In the genomic region with DNA sequence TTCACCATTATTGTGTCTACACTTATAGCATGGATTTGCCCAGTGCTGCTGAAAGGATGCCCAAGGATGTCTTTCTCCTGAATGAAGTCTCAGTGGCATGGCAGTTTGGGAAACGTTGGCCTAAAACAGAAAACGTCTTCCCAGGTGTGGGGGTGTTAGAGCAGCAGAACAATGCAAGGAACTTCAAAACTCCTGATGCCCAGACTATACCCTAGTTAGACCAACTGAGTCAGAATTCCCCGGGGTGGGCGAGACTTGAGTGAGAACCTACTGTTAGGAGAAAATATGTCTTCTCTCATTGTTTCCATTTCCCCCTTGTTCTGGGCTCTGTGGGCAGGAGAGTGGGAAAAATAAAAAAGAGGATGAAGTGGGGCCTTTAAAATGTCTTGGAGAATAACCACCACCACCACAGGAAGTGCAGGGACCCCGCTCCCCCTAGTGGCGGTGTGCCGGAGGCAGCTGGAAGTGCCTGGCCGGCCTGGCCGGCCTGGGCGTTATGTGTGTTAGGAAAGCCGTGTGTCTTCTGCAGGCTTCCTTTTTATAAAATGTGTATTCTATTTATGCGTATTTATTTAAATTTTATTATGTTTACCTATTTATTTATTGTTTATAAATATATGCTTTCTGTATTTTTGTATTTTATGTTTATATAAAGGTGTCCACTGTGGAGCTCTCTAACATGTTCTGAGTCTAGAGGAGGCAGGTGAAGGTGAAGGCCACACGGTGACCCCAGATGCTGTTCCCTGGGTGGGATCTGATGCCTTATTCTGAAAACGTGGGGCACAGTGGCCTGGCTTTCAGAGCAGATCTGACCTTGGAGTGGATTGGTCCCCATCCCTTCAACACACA, we compare ENCODE assay signal across 8 cellular contexts.
DNase-seq lines count a peak whose midpoint lies in the region; ATAC-seq, FAIRE-seq and TF ChIP-seq lines count a peak whose summit lies in the region.

No MANE protein-coding gene starts in this region.

- no peak overlapping the region for H3K9ac ChIP-seq in DND-41 (ENCODE audit: low read depth, low read length)

- no peak overlapping the region for H3K27ac Mint-ChIP-seq in activated CD8-positive, alpha-beta T cell treated with anti-CD3 and anti-CD28 coated beads for 36 hours

- H3K9me3 Mint-ChIP-seq in activated CD8-positive, alpha-beta T cell treated with anti-CD3 and anti-CD28 coated beads for 36 hours = no peaks in the 10 kb centered on the region

- H3K4me3 ChIP-seq in DND-41 (ENCODE audit: low read depth in 1 of 2, low read length in 2 of 2) = no peak overlapping the region
- H3K4me3 ChIP-seq in HAP-1 = no peak overlapping the region
- no peak overlapping the region for H3K4me3 ChIP-seq in osteoblast (ENCODE audit: insufficient read depth, low read length)

- peak; percentile 53 for DNase-seq in DND-41
- DNase-seq in HAP-1 (ENCODE audit: low spot score in 2 of 2) = peak; percentile 63 to 89
- DNase-seq in NCI-H446 treated with DMSO at 0.1 percent for 48 hours (lab: John Stamatoyannopoulos, UW) = peak; percentile 36
- DNase-seq in activated CD8-positive, alpha-beta T cell treated with anti-CD3 and anti-CD28 coated beads for 36 hours = peak; percentile 68
- DNase-seq in fibroblast of gingiva (ENCODE audit: low read depth) = peak; percentile 41
- peak; percentile 35 for DNase-seq in osteoblast (ENCODE audit: insufficient read length, low spot score, missing footprints)
- peak; percentile 55 for DNase-seq in urothelium cell line (ENCODE audit: low spot score)

- peak; percentile 74 for TF ChIP-seq CTCF in DND-41 (IDR thresholded peaks at IDR 0.05; ENCODE audit: borderline replicate concordance, extremely low read depth, low read length, poor library complexity, severe bottlenecking)
- TF ChIP-seq CTCF in activated CD8-positive, alpha-beta T cell treated with anti-CD3 and anti-CD28 coated beads for 36 hours (IDR thresholded peaks at IDR 0.05) = peak; percentile 77
- peak; percentile 60 for TF ChIP-seq CTCF in osteoblast (IDR thresholded peaks at IDR 0.05; ENCODE audit: extremely low read depth, low read depth, low read length)

- POLR2A ChIA-PET in activated CD8-positive, alpha-beta T cell treated with anti-CD3 and anti-CD28 coated beads for 36 hours (lab: Charles Lee) = no interaction called here

- no peaks in the 10 kb centered on the region for H3K36me3 Mint-ChIP-seq in activated CD8-positive, alpha-beta T cell treated with anti-CD3 and anti-CD28 coated beads for 36 hours (ENCODE audit: low read depth)

- H3K27ac ChIP-seq in DND-41 (ENCODE audit: low read length) (no peak overlapping the region), osteoblast (ENCODE audit: low read depth, low read length) (peak overlapping the region; percentile 25)

- CTCF ChIA-PET in activated CD8-positive, alpha-beta T cell treated with anti-CD3 and anti-CD28 coated beads for 36 hours (lab: Charles Lee) = interaction anchor here (0.8 to 1.8 kb wide), 8 partner anchors 9 to 280 kb away, joined by 3 to 8 read pairs (median 3); no protein-coding TSS in a partner anchor

- intact Hi-C loops in activated CD8-positive, alpha-beta T cell treated with anti-CD3 and anti-CD28 coated beads for 36 hours (cut with micrococcal nuclease) = loop anchor here (5.0 kb wide), 1 partner anchor 278 kb away; no protein-coding TSS in a partner anchor

- no peaks in the 10 kb centered on the region for H3K36me3 ChIP-seq in DND-41 (ENCODE audit: insufficient read depth, low read length)
- no peaks in the 10 kb centered on the region for H3K36me3 ChIP-seq in HAP-1 (replicated peaks)
- H3K36me3 ChIP-seq in osteoblast (ENCODE audit: insufficient read depth, low read length) = no peaks in the 10 kb centered on the region

- H4K20me1 ChIP-seq in DND-41 (ENCODE audit: insufficient read depth, low read length) (no peaks in the 10 kb centered on the region), osteoblast (ENCODE audit: insufficient read depth, low read length) (no peaks in the 10 kb centered on the region)

- H3K4me3 Mint-ChIP-seq in activated CD8-positive, alpha-beta T cell treated with anti-CD3 and anti-CD28 coated beads for 36 hours = no peak overlapping the region

- ATAC-seq in DND-41 (ENCODE audit: insufficient read depth, low read depth) (peak; percentile 84), GM21381 (IDR thresholded peaks at IDR 0.05; ENCODE audit: unreplicated experiment) (no peak)
- peak; percentile 60 for ATAC-seq in activated CD8-positive, alpha-beta T cell treated with anti-CD3 and anti-CD28 coated beads for 36 hours

- H3K4me1 ChIP-seq in DND-41 (ENCODE audit: insufficient read depth, low read length) = no peaks in the 10 kb centered on the region
- H3K4me1 ChIP-seq in HAP-1 = peaks cover 26% of the 10 kb centered on the region
- peaks cover 22% of the 10 kb centered on the region for H3K4me1 ChIP-seq in osteoblast (ENCODE audit: insufficient read depth, low read length)

- no peaks in the 10 kb centered on the region for H3K27me3 Mint-ChIP-seq in activated CD8-positive, alpha-beta T cell treated with anti-CD3 and anti-CD28 coated beads for 36 hours

- no peak for FAIRE-seq in urothelium cell line (lab: Jason Lieb, UNC)

- H3K4me2 ChIP-seq in DND-41 (ENCODE audit: insufficient read depth, low read length) = no peak overlapping the region
- H3K4me2 ChIP-seq in osteoblast (ENCODE audit: insufficient read depth, low read length) = no peak overlapping the region

- in situ Hi-C loops in HAP-1 (cut with MboI; ENCODE audit: low sequenced_read_pairs) = loop anchor here (25.0 kb wide), 1 partner anchor 278 kb away; a partner anchor contains a TSS

- H3K27me3 ChIP-seq in DND-41 (ENCODE audit: insufficient read depth, low read length, poor library complexity) (no peaks in the 10 kb centered on the region), HAP-1 (ENCODE audit: low read depth) (no peaks in the 10 kb centered on the region), osteoblast (ENCODE audit: insufficient read depth, low read length) (no peaks in the 10 kb centered on the region)

- H3K9me3 ChIP-seq in DND-41 (ENCODE audit: insufficient read depth, low read length, severe bottlenecking) = no peaks in the 10 kb centered on the region
- no peaks in the 10 kb centered on the region for H3K9me3 ChIP-seq in HAP-1
- no peaks in the 10 kb centered on the region for H3K9me3 ChIP-seq in osteoblast (ENCODE audit: low read depth, low read length)

- no peaks in the 10 kb centered on the region for H3K4me1 Mint-ChIP-seq in activated CD8-positive, alpha-beta T cell treated with anti-CD3 and anti-CD28 coated beads for 36 hours (ENCODE audit: low read depth)

- H3K79me2 ChIP-seq in DND-41 (ENCODE audit: insufficient read depth, low read length) (no peaks in the 10 kb centered on the region), osteoblast (ENCODE audit: insufficient read depth, low read length) (no peaks in the 10 kb centered on the region)

- H2AFZ ChIP-seq in DND-41 (ENCODE audit: low read depth, low read length) (no peak overlapping the region), osteoblast (ENCODE audit: low read length) (peak overlapping the region; percentile 12)
